1 cellular context compared by ENCODE assay signal in the genomic region with DNA sequence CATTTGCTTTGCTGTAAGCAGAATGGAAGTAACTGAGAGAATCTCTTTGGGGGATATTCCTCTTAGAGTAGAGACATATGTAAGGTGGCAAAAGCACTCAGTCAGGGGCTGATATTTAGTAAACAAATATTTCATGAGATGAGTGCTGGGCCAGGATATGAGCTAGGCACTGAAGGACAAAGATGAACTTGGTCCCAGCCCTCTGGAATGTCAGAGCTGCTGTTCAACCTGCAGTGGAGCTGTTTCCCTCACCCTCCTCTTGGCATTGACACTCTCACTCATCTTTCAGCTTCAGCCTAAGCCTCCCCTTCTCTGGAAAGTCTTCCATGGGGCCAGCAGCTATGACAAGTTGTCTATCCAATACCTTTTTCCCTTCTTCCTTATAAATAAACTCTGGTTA.
TF ChIP-seq lines count a peak whose summit lies in the region.

No MANE protein-coding gene starts in this region.

TF ChIP-seq in HepG2, 621 proteins besides CTCF, POLR2A, EP300 and RAD21 (continued from another document):
- TF ChIP-seq, protein P1, sequence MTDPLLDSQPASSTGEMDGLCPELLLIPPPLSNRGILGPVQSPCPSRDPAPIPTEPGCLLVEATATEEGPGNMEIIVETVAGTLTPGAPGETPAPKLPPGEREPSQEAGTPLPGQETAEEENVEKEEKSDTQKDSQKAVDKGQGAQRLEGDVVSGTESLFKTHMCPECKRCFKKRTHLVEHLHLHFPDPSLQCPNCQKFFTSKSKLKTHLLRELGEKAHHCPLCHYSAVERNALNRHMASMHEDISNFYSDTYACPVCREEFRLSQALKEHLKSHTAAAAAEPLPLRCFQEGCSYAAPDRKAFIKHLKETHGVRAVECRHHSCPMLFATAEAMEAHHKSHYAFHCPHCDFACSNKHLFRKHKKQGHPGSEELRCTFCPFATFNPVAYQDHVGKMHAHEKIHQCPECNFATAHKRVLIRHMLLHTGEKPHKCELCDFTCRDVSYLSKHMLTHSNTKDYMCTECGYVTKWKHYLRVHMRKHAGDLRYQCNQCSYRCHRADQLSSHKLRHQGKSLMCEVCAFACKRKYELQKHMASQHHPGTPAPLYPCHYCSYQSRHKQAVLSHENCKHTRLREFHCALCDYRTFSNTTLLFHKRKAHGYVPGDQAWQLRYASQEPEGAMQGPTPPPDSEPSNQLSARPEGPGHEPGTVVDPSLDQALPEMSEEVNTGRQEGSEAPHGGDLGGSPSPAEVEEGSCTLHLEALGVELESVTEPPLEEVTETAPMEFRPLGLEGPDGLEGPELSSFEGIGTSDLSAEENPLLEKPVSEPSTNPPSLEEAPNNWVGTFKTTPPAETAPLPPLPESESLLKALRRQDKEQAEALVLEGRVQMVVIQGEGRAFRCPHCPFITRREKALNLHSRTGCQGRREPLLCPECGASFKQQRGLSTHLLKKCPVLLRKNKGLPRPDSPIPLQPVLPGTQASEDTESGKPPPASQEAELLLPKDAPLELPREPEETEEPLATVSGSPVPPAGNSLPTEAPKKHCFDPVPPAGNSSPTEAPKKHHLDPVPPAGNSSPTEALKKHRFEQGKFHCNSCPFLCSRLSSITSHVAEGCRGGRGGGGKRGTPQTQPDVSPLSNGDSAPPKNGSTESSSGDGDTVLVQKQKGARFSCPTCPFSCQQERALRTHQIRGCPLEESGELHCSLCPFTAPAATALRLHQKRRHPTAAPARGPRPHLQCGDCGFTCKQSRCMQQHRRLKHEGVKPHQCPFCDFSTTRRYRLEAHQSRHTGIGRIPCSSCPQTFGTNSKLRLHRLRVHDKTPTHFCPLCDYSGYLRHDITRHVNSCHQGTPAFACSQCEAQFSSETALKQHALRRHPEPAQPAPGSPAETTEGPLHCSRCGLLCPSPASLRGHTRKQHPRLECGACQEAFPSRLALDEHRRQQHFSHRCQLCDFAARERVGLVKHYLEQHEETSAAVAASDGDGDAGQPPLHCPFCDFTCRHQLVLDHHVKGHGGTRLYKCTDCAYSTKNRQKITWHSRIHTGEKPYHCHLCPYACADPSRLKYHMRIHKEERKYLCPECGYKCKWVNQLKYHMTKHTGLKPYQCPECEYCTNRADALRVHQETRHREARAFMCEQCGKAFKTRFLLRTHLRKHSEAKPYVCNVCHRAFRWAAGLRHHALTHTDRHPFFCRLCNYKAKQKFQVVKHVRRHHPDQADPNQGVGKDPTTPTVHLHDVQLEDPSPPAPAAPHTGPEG (CRISPR knock-in tag; IDR thresholded peaks at IDR 0.05): no peak
- no peak for TF ChIP-seq ZNF746 (CRISPR knock-in tag; IDR thresholded peaks at IDR 0.05)
